In genomic region chr13:41971848-41972247, GRCh38 we compare ENCODE assay signal across 17 cellular contexts. TPM values are rescaled to one million over a fixed set of nuclear protein-coding genes. Genes with fewer than 3 reads are reported as not detected.
A peak's percentile ranks its signal among the peaks of the same experiment; 100 is the strongest.
DNase-seq lines count a peak whose midpoint lies in the region; TF ChIP-seq lines count a peak whose summit lies in the region.
"Had no signal": no experiment of that assay in that cellular context is flagged by ENCODE, and none has a peak within 500 bp of the region (broad histone marks: within the 10 kb centered on the region; RNA-seq: fewer than 3 reads in every experiment).

No MANE protein-coding gene starts in this region.

- H3K4me2 ChIP-seq in Loucy (ENCODE audit: low read depth, low read length, poor library complexity, severe bottlenecking) (no peak overlapping the region), neuronal stem cell (ENCODE audit: insufficient read depth, low read length, poor library complexity, severe bottlenecking) (no peak overlapping the region), Karpas-422 (ENCODE audit: low read depth, low read length, poor library complexity, severe bottlenecking) (no peak overlapping the region)

- no peaks in the 10 kb centered on the region for H3F3A ChIP-seq in Loucy (ENCODE audit: low read depth)

- H4K20me1 ChIP-seq in Loucy (ENCODE audit: insufficient read depth, low read length, poor library complexity, severe bottlenecking) (no peaks in the 10 kb centered on the region), Karpas-422 (ENCODE audit: insufficient read depth, low read depth, low read length) (no peaks in the 10 kb centered on the region)

- H2AK5ac ChIP-seq in neuronal stem cell (ENCODE audit: low read depth, low read length), result no peak overlapping the region

- no peak overlapping the region for H4K8ac ChIP-seq in neuronal stem cell (ENCODE audit: low read depth, low read length)

- no peaks in the 10 kb centered on the region for H3K79me1 ChIP-seq in neuronal stem cell (ENCODE audit: low read depth, low read length)

- H3K9me3 ChIP-seq in Loucy (ENCODE audit: insufficient read depth, low read depth, low read length) (no peaks in the 10 kb centered on the region), neuronal stem cell (replicated peaks in 1 of 2; ENCODE audit: control insufficient read depth in 2 of 2, insufficient read depth in 1 of 2, low read depth in 1 of 2, low read length in 2 of 2) (no peaks in the 10 kb centered on the region), Karpas-422 (ENCODE audit: low read length) (no peaks in the 10 kb centered on the region)
- H3K9me3 ChIP-seq: HAP-1 had no signal

- H3K4ac ChIP-seq in neuronal stem cell (ENCODE audit: low read length), result no peak overlapping the region

- peaks cover 19% of the 10 kb centered on the region for H3K4me1 ChIP-seq in Loucy (ENCODE audit: insufficient read depth, low read length, poor library complexity, severe bottlenecking)
- H3K4me1 ChIP-seq in neuronal stem cell (ENCODE audit: control insufficient read depth in 2 of 2, insufficient read depth in 1 of 2, low read depth in 1 of 2, low read length in 2 of 2), result peaks cover 0 to 3% of the 10 kb centered on the region in 2 donors
- H3K4me1 ChIP-seq in Karpas-422 (ENCODE audit: low read length), result peaks cover 5% of the 10 kb centered on the region

- no peaks in the 10 kb centered on the region for H3K27me3 ChIP-seq in Loucy (ENCODE audit: insufficient read depth, low read length, poor library complexity, severe bottlenecking)
- H3K27me3 ChIP-seq in neuronal stem cell (ENCODE audit: control insufficient read depth in 3 of 3, insufficient read depth in 3 of 3, low read depth in 1 of 3, low read length in 3 of 3), result peaks cover 0 to 2% (median 0%) of the 10 kb centered on the region in 3 experiments
- H3K27me3 ChIP-seq in Karpas-422 (ENCODE audit: low read length), result no peaks in the 10 kb centered on the region

- H3K9me2 ChIP-seq in Loucy (replicated peaks; ENCODE audit: low read depth, low read length) (no peaks in the 10 kb centered on the region), Karpas-422 (replicated peaks; ENCODE audit: insufficient read depth, low read length) (no peaks in the 10 kb centered on the region)

- H3K27ac ChIP-seq in neuronal stem cell (replicated peaks; ENCODE audit: low read length) (no peak overlapping the region), Karpas-422 (ENCODE audit: low read length) (no peak overlapping the region)
- H3K27ac ChIP-seq: RWPE1 had no signal

- H3K4me3 ChIP-seq in Loucy (ENCODE audit: low read length, poor library complexity, severe bottlenecking) (no peak overlapping the region), neuronal stem cell (ENCODE audit: low read length in 2 of 2) (no peak overlapping the region), Karpas-422 (ENCODE audit: low read length) (no peak overlapping the region)
- H3K4me3 ChIP-seq: HAP-1 had no signal

- CTCF ChIA-PET in activated naive CD4-positive, alpha-beta T cell treated with anti-CD3 and anti-CD28 coated beads, Interleukin-2, amount 10 ng/mL, durations not matched to agents 7 days and 5 days (lab: Charles Lee), result interaction anchor here (2.8 kb wide), 1 partner anchor 10 kb away, joined by 11 read pairs; the partner anchor contains the start of gene VWA8

- H2BK15ac ChIP-seq in neuronal stem cell (ENCODE audit: low read length), result no peak overlapping the region

- H3K18ac ChIP-seq in neuronal stem cell (ENCODE audit: low read length), result no peak overlapping the region

- peak overlapping the region; percentile 62 for H3K4me3 Mint-ChIP-seq in activated naive CD4-positive, alpha-beta T cell treated with anti-CD3 and anti-CD28 coated beads, Interleukin-2, amount 50 U/mL, for 24 hours
- no peak overlapping the region for H3K4me3 Mint-ChIP-seq in activated naive CD4-positive, alpha-beta T cell treated with anti-CD3 and anti-CD28 coated beads, Interleukin-2, amount 10 ng/mL, durations not matched to agents 7 days and 5 days
- H3K4me3 Mint-ChIP-seq: CD14-positive monocyte had no signal

- H2BK120ac ChIP-seq in neuronal stem cell (ENCODE audit: low read depth, low read length), result no peak overlapping the region

- H3K9me3 Mint-ChIP-seq in activated naive CD4-positive, alpha-beta T cell treated with anti-CD3 and anti-CD28 coated beads, Interleukin-2, amount 50 U/mL, for 24 hours, result no peaks in the 10 kb centered on the region
- no peaks in the 10 kb centered on the region for H3K9me3 Mint-ChIP-seq in activated naive CD4-positive, alpha-beta T cell treated with anti-CD3 and anti-CD28 coated beads, Interleukin-2, amount 10 ng/mL, durations not matched to agents 7 days and 5 days

- no peak overlapping the region for H3K14ac ChIP-seq in neuronal stem cell (ENCODE audit: low read length)

- H4K91ac ChIP-seq in neuronal stem cell (ENCODE audit: low read depth, low read length, poor library complexity), result no peak overlapping the region

- no peak overlapping the region for H3K23ac ChIP-seq in neuronal stem cell (ENCODE audit: low read depth, low read length, poor library complexity)

- H2BK12ac ChIP-seq in neuronal stem cell (ENCODE audit: low read length), result no peak overlapping the region

- TF ChIP-seq CTCF in Loucy (conservative IDR thresholded peaks at IDR 0.05; ENCODE audit: low read length), result no peak

- H3K4me1 Mint-ChIP-seq in activated naive CD4-positive, alpha-beta T cell treated with anti-CD3 and anti-CD28 coated beads, Interleukin-2, amount 50 U/mL, for 24 hours, result peaks cover 10% of the 10 kb centered on the region
- peaks cover 30% of the 10 kb centered on the region for H3K4me1 Mint-ChIP-seq in activated naive CD4-positive, alpha-beta T cell treated with anti-CD3 and anti-CD28 coated beads, Interleukin-2, amount 10 ng/mL, durations not matched to agents 7 days and 5 days

- WGBS in neuronal stem cell (ENCODE audit: extremely low coverage in 2 of 2, insufficient read length in 2 of 2, insufficient replicate concordance in 1 of 2), 2 donors, result no CpG with 5 or more reads among the region's 5 CpGs

- no peak overlapping the region for H3K27ac Mint-ChIP-seq in activated naive CD4-positive, alpha-beta T cell treated with anti-CD3 and anti-CD28 coated beads, Interleukin-2, amount 50 U/mL, for 24 hours
- no peak overlapping the region for H3K27ac Mint-ChIP-seq in activated naive CD4-positive, alpha-beta T cell treated with anti-CD3 and anti-CD28 coated beads, Interleukin-2, amount 10 ng/mL, durations not matched to agents 7 days and 5 days
- H3K27ac Mint-ChIP-seq: CD14-positive monocyte had no signal

- H3K36me3 ChIP-seq in Loucy (ENCODE audit: insufficient read depth, low read length) (no peaks in the 10 kb centered on the region), neuronal stem cell (replicated peaks in 1 of 2; ENCODE audit: control insufficient read depth in 2 of 2, insufficient read depth in 2 of 2, low read length in 2 of 2) (no peaks in the 10 kb centered on the region), Karpas-422 (ENCODE audit: insufficient read depth, low read length) (no peaks in the 10 kb centered on the region)
- H3K36me3 ChIP-seq: HAP-1 had no signal

- H3K27me3 Mint-ChIP-seq in activated naive CD4-positive, alpha-beta T cell treated with anti-CD3 and anti-CD28 coated beads, Interleukin-2, amount 50 U/mL, for 24 hours, result peaks cover 6% of the 10 kb centered on the region
- H3K27me3 Mint-ChIP-seq in activated naive CD4-positive, alpha-beta T cell treated with anti-CD3 and anti-CD28 coated beads, Interleukin-2, amount 10 ng/mL, durations not matched to agents 7 days and 5 days, result peaks cover 9% of the 10 kb centered on the region

- no peaks in the 10 kb centered on the region for H3K79me2 ChIP-seq in Loucy (ENCODE audit: insufficient read depth, low read length)
- H3K79me2 ChIP-seq in Karpas-422 (ENCODE audit: low read length), result no peaks in the 10 kb centered on the region

- peak overlapping the region; percentile 5; the same call in 1 of the 2 replicates for H2AFZ ChIP-seq in Loucy (ENCODE audit: low read length)
- H2AFZ ChIP-seq in neuronal stem cell (ENCODE audit: low read length), result peak overlapping the region; percentile 8
- no peak overlapping the region for H2AFZ ChIP-seq in Karpas-422 (ENCODE audit: low read length)

- H3K36me3 Mint-ChIP-seq in activated naive CD4-positive, alpha-beta T cell treated with anti-CD3 and anti-CD28 coated beads, Interleukin-2, amount 50 U/mL, for 24 hours, result no peaks in the 10 kb centered on the region
- H3K36me3 Mint-ChIP-seq in activated naive CD4-positive, alpha-beta T cell treated with anti-CD3 and anti-CD28 coated beads, Interleukin-2, amount 10 ng/mL, durations not matched to agents 7 days and 5 days, result no peaks in the 10 kb centered on the region
- H3K36me3 Mint-ChIP-seq: CD14-positive monocyte had no signal

- DNase-seq in activated naive CD4-positive, alpha-beta T cell treated with anti-CD3 and anti-CD28 coated beads, Interleukin-2, amount 10 ng/mL, durations not matched to agents 7 days and 5 days, result no peak
- peak; percentile 67 for DNase-seq in central memory CD4-positive, alpha-beta T cell
- no peak for DNase-seq in neuronal stem cell (ENCODE audit: low spot score)
- no peak for DNase-seq in Karpas-422
- no peak for DNase-seq in anterior cingulate cortex (lab: John Stamatoyannopoulos, UW)
- no peak for DNase-seq in mucosa of gallbladder (ENCODE audit: low spot score)
- DNase-seq: IMR-90, NCI-H1436, NCI-H2029, NCI-H2171, NCI-H446 treated with DMSO at 0.1 percent for 48 hours, PC-3 had no signal

- H2BK5ac ChIP-seq in neuronal stem cell (ENCODE audit: low read length), result no peak overlapping the region

- H3K9ac ChIP-seq in Loucy (ENCODE audit: low read depth, low read length, poor library complexity, severe bottlenecking) (no peak overlapping the region), neuronal stem cell (ENCODE audit: low read depth, low read length, poor library complexity) (no peak overlapping the region), Karpas-422 (ENCODE audit: low read length) (no peak overlapping the region)

RNA-seq across cellular contexts. Expression of gene VWA8, which starts 10.9 kb away (rescaled TPM):
- polyA plus RNA-seq in neuronal stem cell (2013, experiment 1 of 2), result 5.0 TPM
- 5.3 TPM for polyA plus RNA-seq in neuronal stem cell (2013, experiment 2 of 2)
- 23.8 and 35.7 TPM in 2 replicates for total RNA-seq in Karpas-422 (2014; rRNA removed; shearing (Covaris generic); ENCODE audit: low replicate concordance)
- 37.1 TPM for total RNA-seq in mucosa of gallbladder
